Comparison of ENCODE assay signal across 1 cellular context in the genomic region with DNA sequence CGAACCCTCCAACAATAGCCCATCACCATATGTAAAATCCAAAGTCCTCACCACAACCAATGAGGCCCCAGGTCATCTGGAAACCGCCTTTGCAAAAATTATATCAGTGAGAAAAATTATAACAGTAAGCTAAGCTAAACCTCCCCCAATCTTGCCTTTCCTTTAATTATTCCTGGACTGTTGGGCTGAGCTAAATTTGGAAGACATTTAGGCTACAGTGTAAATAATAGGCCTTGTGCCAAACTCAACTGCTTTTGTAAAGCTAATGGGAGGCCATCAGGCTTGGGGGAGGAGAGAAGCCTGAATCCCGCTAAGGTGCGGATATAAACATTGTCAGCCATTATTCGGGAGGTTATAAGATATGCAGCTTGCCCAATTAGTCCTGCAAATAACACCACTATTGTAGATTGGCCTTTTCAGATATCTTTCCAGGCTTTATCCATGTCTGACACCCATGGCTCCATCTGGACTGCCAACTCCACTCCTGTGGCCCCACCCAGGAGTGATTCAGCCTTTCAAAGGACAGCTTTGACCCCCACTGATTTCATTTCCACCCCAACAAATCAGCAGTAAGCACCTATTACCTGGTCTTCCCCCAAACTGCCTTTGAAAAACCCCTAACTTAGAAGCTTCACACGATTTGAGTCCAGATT.
TF ChIP-seq lines count a peak whose summit lies in the region.

No MANE protein-coding gene starts in this region.

TF ChIP-seq in IMR-90, 13 proteins besides CTCF, POLR2A, EP300 and RAD21 (continued from another document):
- no peak for TF ChIP-seq ELK1 (IDR thresholded peaks at IDR 0.05; ENCODE audit: borderline replicate concordance, low read depth, low read length)
- TF ChIP-seq MXI1 (IDR thresholded peaks at IDR 0.05; ENCODE audit: borderline replicate concordance, low read depth, low read length), result no peak
- TF ChIP-seq RCOR1 (IDR thresholded peaks at IDR 0.05; ENCODE audit: insufficient replicate concordance, low read length), result no peak
- no peak for TF ChIP-seq CHD1 (IDR thresholded peaks at IDR 0.05; ENCODE audit: low read depth, low read length)
- TF ChIP-seq MAZ (IDR thresholded peaks at IDR 0.05; ENCODE audit: borderline replicate concordance, low read depth, low read length), result no peak
